In genomic region chr1:51912881-51913280, GRCh38 we compare ENCODE assay signal across 30 cellular contexts.
"Had no signal": no experiment of that assay in that cellular context is flagged by ENCODE, and none has a peak within 500 bp of the region (broad histone marks: within the 10 kb centered on the region; RNA-seq: fewer than 3 reads in every experiment).

No MANE protein-coding gene starts in this region.

- H3K4me3 Mint-ChIP-seq: activated B cell treated with CpG ODN at 0.5 μM for 24 hours; activated CD8-positive, alpha-beta T cell treated with anti-CD3 and anti-CD28 coated beads for 36 hours; activated naive CD4-positive, alpha-beta T cell treated with anti-CD3 and anti-CD28 coated beads, Interleukin-2, amount 10 ng/mL, durations not matched to agents 7 days and 5 days; activated naive CD8-positive, alpha-beta T cell treated with anti-CD3 and anti-CD28 coated beads, Interleukin-2, amount 10 ng/mL, durations not matched to agents 7 days and 5 days; activated T-cell treated with anti-CD3 and anti-CD28 coated beads, Interleukin-2, amount 50 U/mL, for 72 hours; brain; T-helper 17 cell; T-helper 2 cell treated with Interferon-gamma antibody and Interleukin-4, amounts not matched to agents 5 μg/mL and 100 μg/mL, for 36 hours had no signal

- H3K9me3 Mint-ChIP-seq: activated B cell treated with CpG ODN at 0.5 μM for 24 hours; activated CD8-positive, alpha-beta T cell treated with anti-CD3 and anti-CD28 coated beads for 36 hours; activated naive CD4-positive, alpha-beta T cell treated with anti-CD3 and anti-CD28 coated beads, Interleukin-2, amount 10 ng/mL, durations not matched to agents 7 days and 5 days; activated naive CD4-positive, alpha-beta T cell treated with anti-CD3 and anti-CD28 coated beads, Interleukin-2, amount 50 U/mL, for 72 hours; activated naive CD8-positive, alpha-beta T cell treated with anti-CD3 and anti-CD28 coated beads, Interleukin-2, amount 10 ng/mL, durations not matched to agents 7 days and 5 days; activated T-cell treated with anti-CD3 and anti-CD28 coated beads, Interleukin-2, amount 50 U/mL, for 72 hours; brain; T-helper 2 cell treated with Interferon-gamma antibody and Interleukin-4, amounts not matched to agents 5 μg/mL and 100 μg/mL, for 36 hours had no signal

- H3K27me3 Mint-ChIP-seq: activated CD8-positive, alpha-beta T cell treated with anti-CD3 and anti-CD28 coated beads for 36 hours had no signal

- H3K27me3 ChIP-seq: ascending aorta, cardiac muscle cell, colonic mucosa had no signal

- H3K27ac ChIP-seq: ascending aorta, breast epithelium, cardiac muscle cell, colonic mucosa, gastrocnemius medialis, WERI-Rb-1 had no signal

- H3K36me3 Mint-ChIP-seq: activated naive CD4-positive, alpha-beta T cell treated with anti-CD3 and anti-CD28 coated beads, Interleukin-2, amount 10 ng/mL, durations not matched to agents 7 days and 5 days; activated naive CD4-positive, alpha-beta T cell treated with anti-CD3 and anti-CD28 coated beads, Interleukin-2, amount 50 U/mL, for 72 hours; activated naive CD8-positive, alpha-beta T cell treated with anti-CD3 and anti-CD28 coated beads, Interleukin-2, amount 10 ng/mL, durations not matched to agents 7 days and 5 days; brain had no signal

- ATAC-seq: activated CD4-positive, CD25-positive, alpha-beta regulatory T cell treated with anti-CD3 and anti-CD28 coated beads, Interleukin-2, amount 50 U/mL, for 24 hours; activated CD8-positive, alpha-beta T cell treated with anti-CD3 and anti-CD28 coated beads for 36 hours; activated naive CD4-positive, alpha-beta T cell treated with anti-CD3 and anti-CD28 coated beads, Interleukin-2, amount 50 U/mL, for 72 hours; activated T-cell treated with anti-CD3 and anti-CD28 coated beads, Interleukin-2, amount 50 U/mL, for 72 hours; esophagus mucosa; gastrocnemius medialis; T-helper 17 cell had no signal

- H3K36me3 ChIP-seq: ascending aorta, breast epithelium, cardiac muscle cell, colonic mucosa, gastrocnemius medialis had no signal

- H3K9me3 ChIP-seq: ascending aorta, breast epithelium, colonic mucosa, gastrocnemius medialis had no signal

- DNase-seq: activated B cell treated with CpG ODN at 0.5 μM for 24 hours; activated CD4-positive, alpha-beta T cell treated with anti-CD3 and anti-CD28 coated beads for 48 hours; activated CD4-positive, alpha-beta T cell treated with anti-CD3 and anti-CD28 coated beads, Interleukin-2, amount 50 U/mL, for 1 hour; activated CD4-positive, alpha-beta T cell treated with anti-CD3 and anti-CD28 coated beads, Interleukin-2, amount 50 U/mL, for 48 hours; activated CD8-positive, alpha-beta memory T cell treated with anti-CD3 and anti-CD28 coated beads for 24 hours; activated CD8-positive, alpha-beta T cell treated with anti-CD3 and anti-CD28 coated beads for 36 hours; activated gamma-delta T cell; activated naive CD4-positive, alpha-beta T cell; activated naive CD4-positive, alpha-beta T cell treated with anti-CD3 and anti-CD28 coated beads, Interleukin-2, amount 10 ng/mL, durations not matched to agents 7 days and 5 days; activated naive CD8-positive, alpha-beta T cell treated with anti-CD3 and anti-CD28 coated beads, Interleukin-2, amount 10 ng/mL, durations not matched to agents 7 days and 5 days; activated T-cell treated with anti-CD3 and anti-CD28 coated beads, Interleukin-2, amount 50 U/mL, for 72 hours; central memory CD4-positive, alpha-beta T cell; cerebellar nuclear complex; colonic mucosa; effector CD8-positive, alpha-beta T cell; foreskin fibroblast; gastrocnemius medialis; hippocampal formation; T-helper 1 cell; T-helper 17 cell; T1000; WERI-Rb-1 had no signal

- H3K4me1 Mint-ChIP-seq: activated naive CD4-positive, alpha-beta T cell treated with anti-CD3 and anti-CD28 coated beads, Interleukin-2, amount 10 ng/mL, durations not matched to agents 7 days and 5 days; T-helper 17 cell had no signal

- H3K4me3 ChIP-seq: ascending aorta, breast epithelium, cardiac muscle cell, colonic mucosa, gastrocnemius medialis had no signal

- H3K4me1 ChIP-seq: ascending aorta, breast epithelium, colonic mucosa, gastrocnemius medialis had no signal
